In genomic region chr6:42441059-42441471, GRCh38 we compare ENCODE assay signal across 10 cellular contexts. TPM values are rescaled to one million over a fixed set of nuclear protein-coding genes. Genes with fewer than 3 reads are reported as not detected.
DNase-seq lines count a peak whose midpoint lies in the region; ATAC-seq and TF ChIP-seq lines count a peak whose summit lies in the region.
"Had no signal": no experiment of that assay in that cellular context is flagged by ENCODE, and none has a peak within 500 bp of the region (broad histone marks: within the 10 kb centered on the region; RNA-seq: fewer than 3 reads in every experiment).

No MANE protein-coding gene starts in this region.

- no peaks in the 10 kb centered on the region for H3K9me3 ChIP-seq in BLaER1

- H3K4me3 Mint-ChIP-seq in T-cell, result peak overlapping the region; percentile 44 to 77 (median 57)

- ATAC-seq in T-cell (replicated peaks in 1 of 4), result peak in 2 of 4 experiments; percentile 24 to 41
- peak; percentile 39 for ATAC-seq in omental fat pad (ENCODE audit: low FRiP score)
- no peak for ATAC-seq in HG03378 (IDR thresholded peaks at IDR 0.05; ENCODE audit: unreplicated experiment)
- ATAC-seq in left colon, result no peak

- H3K27ac Mint-ChIP-seq in T-cell, result peak overlapping the region; percentile 86 to 96

- TF ChIP-seq CTCF in foreskin fibroblast (IDR thresholded peaks at IDR 0.05; ENCODE audit: low read depth, low read length), result no peak
- no peak for TF ChIP-seq CTCF in omental fat pad (IDR thresholded peaks at IDR 0.05)

- no peak overlapping the region for H3K9ac ChIP-seq in BLaER1

- no peaks in the 10 kb centered on the region for H3K27me3 Mint-ChIP-seq in T-cell

- CTCF ChIA-PET in T-cell (lab: Charles Lee), result interaction anchor here in 1 of 2 donors (0.9 to 1.4 kb wide), 3 partner anchors 14 to 59 kb away, joined by 3 read pairs; no protein-coding TSS in a partner anchor

- H3K4me1 ChIP-seq in BLaER1, result peaks cover 53% of the 10 kb centered on the region

- no peak for DNase-seq in T-cell
- DNase-seq in foreskin fibroblast, result peak; percentile 39 to 60
- DNase-seq in omental fat pad (ENCODE audit: low spot score), result no peak
- DNase-seq in left colon, result no peak
- no peak for DNase-seq in cerebellar cortex (ENCODE audit: low spot score)
- DNase-seq in stimulated activated CD4-positive, alpha-beta T cell treated with anti-CD3 and anti-CD28 coated beads, Interleukin-2, amount 100 ng/mL, for 24 hours, result no peak
- DNase-seq: DND-41, NCI-H510A treated with DMSO at 0.1 percent for 48 hours had no signal

- POLR2A ChIA-PET in T-cell (lab: Charles Lee), result interaction anchor here in 1 of 2 donors (0.8 kb wide), 1 partner anchor 56 kb away, joined by 4 read pairs; no protein-coding TSS in a partner anchor

- peak overlapping the region; percentile 35 for H3K4me2 ChIP-seq in BLaER1

- peaks cover 8% of the 10 kb centered on the region for H3K36me3 Mint-ChIP-seq in T-cell

- H3K27me3 ChIP-seq in BLaER1, result no peaks in the 10 kb centered on the region

- peaks cover 43% of the 10 kb centered on the region for H3K36me3 ChIP-seq in BLaER1

- H3K9me3 Mint-ChIP-seq in T-cell, result no peaks in the 10 kb centered on the region

- H3K4me3 ChIP-seq in BLaER1, result no peak overlapping the region
- H3K4me3 ChIP-seq in foreskin fibroblast (ENCODE audit: low read depth in 1 of 2, low read length in 2 of 2), result peak overlapping the region; percentile 14 to 36

- intact Hi-C loops in left colon (cut with DNase I, micrococcal nuclease), result no loop called here

- no peak overlapping the region for H3K27ac ChIP-seq in BLaER1

- peaks cover 69 to 79% (median 79%) of the 10 kb centered on the region in 3 donors for H3K4me1 Mint-ChIP-seq in T-cell

- H4K20me1 ChIP-seq in BLaER1, result peaks cover 82% of the 10 kb centered on the region

RNA-seq across cellular contexts. Expression of gene TRERF1, which starts 10.7 kb away (rescaled TPM):
- total RNA-seq in T-cell, result 10 to 100 TPM; 20.5 to 52.2 (median 25.6) TPM
- total RNA-seq in omental fat pad, result 10 to 100 TPM in 1 of 4 donors, 1 to 10 TPM in 3; 2.0 to 10.2 (median 2.6) TPM
- 1 to 10 TPM; 2.3 to 4.0 TPM for total RNA-seq in left colon

Comparison
In these comparisons a context has a peak if more than half of its experiments do, and no peak if none do; other contexts are left out.
1. DNase-seq: peak in foreskin fibroblast (2 of 2); none in T-cell (0 of 34), omental fat pad (single experiment), left colon (0 of 2), cerebellar cortex (single experiment) and stimulated activated CD4-positive, alpha-beta T cell treated with anti-CD3 and anti-CD28 coated beads, Interleukin-2, amount 100 ng/mL, for 24 hours (0 of 2).